ENCODE assay signal across 11 cellular contexts in the genomic region with DNA sequence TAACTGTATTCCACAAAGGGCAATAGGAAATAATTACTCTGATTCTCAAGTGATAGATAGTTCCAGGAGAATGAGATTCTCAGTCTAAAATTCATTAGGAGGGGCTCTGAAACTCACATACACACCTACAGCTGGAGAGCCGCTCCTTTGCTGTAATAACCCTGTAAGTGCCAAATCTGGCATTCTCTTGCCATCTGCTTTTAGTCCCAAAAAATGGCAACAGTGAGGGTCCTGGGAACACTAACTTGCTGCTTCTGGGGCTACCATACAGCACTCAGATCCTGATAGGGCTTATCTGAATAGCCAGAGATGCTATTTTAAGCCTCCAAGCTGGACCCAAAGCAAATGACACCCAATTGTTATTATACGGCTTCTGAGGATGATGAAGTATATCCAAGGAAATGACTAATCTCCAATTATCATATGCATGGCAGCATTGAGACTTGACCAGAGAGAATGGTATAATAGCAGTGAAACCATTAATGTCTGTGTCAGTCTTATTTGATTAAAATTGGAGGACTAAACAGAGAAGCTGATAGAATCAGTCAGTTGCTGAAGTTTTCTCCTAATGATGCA.
DNase-seq lines count a peak whose midpoint lies in the region; ATAC-seq and TF ChIP-seq lines count a peak whose summit lies in the region.
"Had no signal": no experiment of that assay in that cellular context is flagged by ENCODE, and none has a peak within 500 bp of the region (broad histone marks: within the 10 kb centered on the region; RNA-seq: fewer than 3 reads in every experiment).

No MANE protein-coding gene starts in this region.

- intact Hi-C loops in A673 (cut with micrococcal nuclease; ENCODE audit: unreplicated experiment) (loop anchor here (5.0 kb wide), 1 partner anchor 83 kb away; no protein-coding TSS in a partner anchor), ascending aorta (cut with DNase I) (no loop called here), posterior cingulate gyrus (cut with DNase I) (no loop called here)

- H3K36me3 ChIP-seq in A673 (ENCODE audit: insufficient read depth, low read length, poor library complexity, severe bottlenecking) (no peaks in the 10 kb centered on the region), ascending aorta (no peaks in the 10 kb centered on the region)

- H3K27me3 ChIP-seq in A673 (replicated peaks; ENCODE audit: insufficient read depth, low read depth, low read length, poor library complexity) = no peaks in the 10 kb centered on the region
- no peaks in the 10 kb centered on the region for H3K27me3 ChIP-seq in HL-60 (ENCODE audit: insufficient read depth, poor library complexity, severe bottlenecking)
- H3K27me3 ChIP-seq in ascending aorta = no peaks in the 10 kb centered on the region

- no peak for ATAC-seq in GM21529 (IDR thresholded peaks at IDR 0.05; ENCODE audit: unreplicated experiment)
- ATAC-seq in HG03039 (IDR thresholded peaks at IDR 0.05; ENCODE audit: unreplicated experiment) = no peak

- POLR2A ChIA-PET in A673 (lab: Charles Lee; ENCODE audit: low non-redundant PET) = interaction anchor here (0.9 kb wide), 1 partner anchor 65 kb away, joined by 3 read pairs; no protein-coding TSS in a partner anchor

- no TSS peak for BruUV-seq in A673 (replicated peaks; lab: Mats Ljungman, UMichigan)

- CTCF ChIA-PET in A673 (lab: Charles Lee) = no interaction called here

- H3K27ac ChIP-seq in A673 (ENCODE audit: low read depth, low read length, poor library complexity, severe bottlenecking) = peak overlapping the region; percentile 15
- H3K27ac ChIP-seq in HL-60 (replicated peaks) = peak overlapping the region; percentile 35; the same call in 1 of the 2 replicates
- peak overlapping the region; percentile 63 to 76 for H3K27ac ChIP-seq in ascending aorta

- TF ChIP-seq CTCF in A673 (conservative IDR thresholded peaks at IDR 0.05; ENCODE audit: low read depth, low read length) (no peak), HL-60 (IDR thresholded peaks at IDR 0.05; ENCODE audit: insufficient read depth, low read length) (no peak), ascending aorta (IDR thresholded peaks at IDR 0.05) (no peak)

- DNase-seq in A673 (ENCODE audit: low spot score) = peak; percentile 78
- no peak for DNase-seq in HL-60 (ENCODE audit: low read depth in 1 of 2, low spot score in 1 of 2)
- DNase-seq in ascending aorta (ENCODE audit: low spot score in 2 of 2) = no peak
- peak; percentile 54 for DNase-seq in iris pigment epithelial cell (ENCODE audit: low read depth)
- DNase-seq in DMS153 treated with DMSO at 0.1 percent for 48 hours (lab: John Stamatoyannopoulos, UW; ENCODE audit: unreplicated experiment) = no peak
- no peak for DNase-seq in posterior cingulate gyrus
- DNase-seq: effector CD8-positive, alpha-beta T cell; hippocampal formation; NCI-H1436 treated with DMSO at 0.1 percent for 48 hours had no signal

- H3K4me1 ChIP-seq in A673 (ENCODE audit: insufficient read depth, low read length, poor library complexity, severe bottlenecking) (peaks cover 35% of the 10 kb centered on the region), ascending aorta (peaks cover 4 to 20% of the 10 kb centered on the region in 2 donors)

- H3K9me3 ChIP-seq in A673 (ENCODE audit: low read depth, low read length, poor library complexity, severe bottlenecking) (no peaks in the 10 kb centered on the region), ascending aorta (no peaks in the 10 kb centered on the region)

- H3K4me3 ChIP-seq in A673 (ENCODE audit: low read depth, low read length, poor library complexity, severe bottlenecking) (no peak overlapping the region), HL-60 (replicated peaks; ENCODE audit: insufficient read depth, low read length) (no peak overlapping the region), ascending aorta (no peak overlapping the region)

Comparison
In these comparisons a context has a peak if more than half of its experiments do, and no peak if none do; other contexts are left out.
1. DNase-seq: peak in A673 (single experiment) and iris pigment epithelial cell (single experiment); none in HL-60 (0 of 2), ascending aorta (0 of 2), DMS153 treated with DMSO at 0.1 percent for 48 hours (single experiment) and posterior cingulate gyrus (0 of 10).
2. H3K27ac ChIP-seq: peak in every context shown above with its lines; median percentile 70 in ascending aorta; 35 in HL-60; 15 in A673.